ENCODE assay signal across 16 cellular contexts in genomic region chr6:52376763-52377162, GRCh38. TPM values are rescaled to one million over a fixed set of nuclear protein-coding genes. Genes with fewer than 3 reads are reported as not detected.
DNase-seq lines count a peak whose midpoint lies in the region; ATAC-seq and TF ChIP-seq lines count a peak whose summit lies in the region.
"Had no signal": no experiment of that assay in that cellular context is flagged by ENCODE, and none has a peak within 500 bp of the region (broad histone marks: within the 10 kb centered on the region; RNA-seq: fewer than 3 reads in every experiment).

No MANE protein-coding gene starts in this region.

- H3K36me3 Mint-ChIP-seq in activated naive CD4-positive, alpha-beta T cell treated with anti-CD3 and anti-CD28 coated beads, Interleukin-2, amount 10 ng/mL, durations not matched to agents 7 days and 5 days, result peaks cover 45% of the 10 kb centered on the region
- H3K36me3 Mint-ChIP-seq in activated naive CD4-positive, alpha-beta T cell treated with anti-CD3 and anti-CD28 coated beads for 36 hours (ENCODE audit: low read depth), result peaks cover 20% of the 10 kb centered on the region
- H3K36me3 Mint-ChIP-seq in effector memory CD8-positive, alpha-beta T cell (ENCODE audit: insufficient read depth), result peaks cover 6% of the 10 kb centered on the region

- peak overlapping the region; percentile 53 for H3K27ac Mint-ChIP-seq in activated naive CD4-positive, alpha-beta T cell treated with anti-CD3 and anti-CD28 coated beads, Interleukin-2, amount 10 ng/mL, durations not matched to agents 7 days and 5 days
- H3K27ac Mint-ChIP-seq in activated naive CD4-positive, alpha-beta T cell treated with anti-CD3 and anti-CD28 coated beads for 36 hours, result no peak overlapping the region
- H3K27ac Mint-ChIP-seq in effector memory CD8-positive, alpha-beta T cell, result peak overlapping the region; percentile 38 to 72

- no peak for DNase-seq in activated naive CD4-positive, alpha-beta T cell treated with anti-CD3 and anti-CD28 coated beads, Interleukin-2, amount 10 ng/mL, durations not matched to agents 7 days and 5 days
- DNase-seq in activated naive CD4-positive, alpha-beta T cell treated with anti-CD3 and anti-CD28 coated beads for 36 hours, result no peak
- DNase-seq in RPMI8226 (peak; percentile 61), sciatic nerve (ENCODE audit: low spot score) (no peak), NCI-H1694 (lab: John Stamatoyannopoulos, UW) (no peak), cerebellar nuclear complex (lab: John Stamatoyannopoulos, UW) (no peak), GM20000 (ENCODE audit: low spot score) (no peak)
- DNase-seq in effector memory CD8-positive, alpha-beta T cell, result no peak
- DNase-seq: Caco-2, dermis blood vessel endothelial cell, immature natural killer cell, NCI-H1417, NCI-H345 had no signal

- H3K4me3 Mint-ChIP-seq in activated naive CD4-positive, alpha-beta T cell treated with anti-CD3 and anti-CD28 coated beads, Interleukin-2, amount 10 ng/mL, durations not matched to agents 7 days and 5 days, result no peak overlapping the region
- H3K4me3 Mint-ChIP-seq in activated naive CD4-positive, alpha-beta T cell treated with anti-CD3 and anti-CD28 coated beads for 36 hours, result no peak overlapping the region
- H3K4me3 Mint-ChIP-seq in effector memory CD8-positive, alpha-beta T cell, result peak overlapping the region; percentile 21 to 43
- H3K4me3 Mint-ChIP-seq: immature natural killer cell, memory B cell, neural crest cell had no signal

- CTCF ChIA-PET in activated naive CD4-positive, alpha-beta T cell treated with anti-CD3 and anti-CD28 coated beads, Interleukin-2, amount 10 ng/mL, durations not matched to agents 7 days and 5 days (lab: Charles Lee), result interaction anchor here (1.0 to 2.0 kb wide), 3 partner anchors 11 to 14 kb away, joined by 3 to 6 read pairs (median 4); partner anchors contain the start of gene PAQR8
- CTCF ChIA-PET in activated naive CD4-positive, alpha-beta T cell treated with anti-CD3 and anti-CD28 coated beads for 36 hours (lab: Charles Lee), result interaction anchor here (1.2 to 1.9 kb wide), 4 partner anchors 10 to 16 kb away, joined by 3 to 11 read pairs (median 6); partner anchors contain the start of gene PAQR8

- ATAC-seq in effector memory CD8-positive, alpha-beta T cell (replicated peaks), result no peak
- ATAC-seq in sciatic nerve, result peak; percentile 88
- ATAC-seq: esophagus mucosa had no signal

- H3K27me3 Mint-ChIP-seq in activated naive CD4-positive, alpha-beta T cell treated with anti-CD3 and anti-CD28 coated beads, Interleukin-2, amount 10 ng/mL, durations not matched to agents 7 days and 5 days, result no peaks in the 10 kb centered on the region
- H3K27me3 Mint-ChIP-seq in activated naive CD4-positive, alpha-beta T cell treated with anti-CD3 and anti-CD28 coated beads for 36 hours (ENCODE audit: low read depth), result no peaks in the 10 kb centered on the region
- H3K27me3 Mint-ChIP-seq in effector memory CD8-positive, alpha-beta T cell, result no peaks in the 10 kb centered on the region
- H3K27me3 Mint-ChIP-seq: memory B cell had no signal

- intact Hi-C loops in activated naive CD4-positive, alpha-beta T cell treated with anti-CD3 and anti-CD28 coated beads for 36 hours (cut with micrococcal nuclease), result loop anchor here (1.0 kb wide), 1 partner anchor 8 kb away; no protein-coding TSS in a partner anchor
- intact Hi-C loops in sciatic nerve (cut with DNase I), result no loop called here

- TF ChIP-seq CTCF in GM20000 (IDR thresholded peaks at IDR 0.05; ENCODE audit: extremely low read depth, missing control alignments), result no peak

- H3K9me3 Mint-ChIP-seq in activated naive CD4-positive, alpha-beta T cell treated with anti-CD3 and anti-CD28 coated beads, Interleukin-2, amount 10 ng/mL, durations not matched to agents 7 days and 5 days, result peaks cover 10% of the 10 kb centered on the region
- peaks cover 9% of the 10 kb centered on the region for H3K9me3 Mint-ChIP-seq in activated naive CD4-positive, alpha-beta T cell treated with anti-CD3 and anti-CD28 coated beads for 36 hours
- H3K9me3 Mint-ChIP-seq in effector memory CD8-positive, alpha-beta T cell, result peaks cover 2 to 11% of the 10 kb centered on the region in 2 donors
- H3K9me3 Mint-ChIP-seq: immature natural killer cell had no signal

- H3K4me1 Mint-ChIP-seq in activated naive CD4-positive, alpha-beta T cell treated with anti-CD3 and anti-CD28 coated beads, Interleukin-2, amount 10 ng/mL, durations not matched to agents 7 days and 5 days, result peaks cover 53% of the 10 kb centered on the region
- H3K4me1 Mint-ChIP-seq in activated naive CD4-positive, alpha-beta T cell treated with anti-CD3 and anti-CD28 coated beads for 36 hours (ENCODE audit: low read depth), result peaks cover 53% of the 10 kb centered on the region
- peaks cover 31 to 77% of the 10 kb centered on the region in 2 donors for H3K4me1 Mint-ChIP-seq in effector memory CD8-positive, alpha-beta T cell (ENCODE audit: low read depth in 2 of 2)

RNA-seq across cellular contexts. Expression of gene PAQR8, which starts 14.8 kb away (rescaled TPM):
- 1 to 10 TPM; 6.8 to 9.2 TPM for total RNA-seq in activated naive CD4-positive, alpha-beta T cell treated with anti-CD3 and anti-CD28 coated beads for 36 hours
- total RNA-seq in sciatic nerve, result 24.3 TPM

RNA-seq across cellular contexts. Expression of gene EFHC1, which starts 43.4 kb away (rescaled TPM):
- total RNA-seq in activated naive CD4-positive, alpha-beta T cell treated with anti-CD3 and anti-CD28 coated beads for 36 hours, result 1 to 10 TPM; 1.2 to 3.1 TPM
- total RNA-seq in sciatic nerve, result 38.7 TPM

Comparison
In these comparisons a context has a peak if more than half of its experiments do, and no peak if none do; other contexts are left out.
1. H3K4me3 Mint-ChIP-seq: peak in effector memory CD8-positive, alpha-beta T cell (2 of 2); none in activated naive CD4-positive, alpha-beta T cell treated with anti-CD3 and anti-CD28 coated beads, Interleukin-2, amount 10 ng/mL, durations not matched to agents 7 days and 5 days (single experiment) and activated naive CD4-positive, alpha-beta T cell treated with anti-CD3 and anti-CD28 coated beads for 36 hours (single experiment).